Comparison of ENCODE assay signal across 8 cellular contexts in genomic region chr17:81386141-81386645, GRCh38. TPM values are rescaled to one million over a fixed set of nuclear protein-coding genes. Genes with fewer than 3 reads are reported as not detected.
A peak's percentile ranks its signal among the peaks of the same experiment; 100 is the strongest.
DNase-seq lines count a peak whose midpoint lies in the region; ATAC-seq and TF ChIP-seq lines count a peak whose summit lies in the region.

No MANE protein-coding gene starts in this region.

- H3K4me1 ChIP-seq in GM23248 (ENCODE audit: insufficient read depth): peaks cover 4% of the 10 kb centered on the region; the same call in 1 of the 2 replicates
- peaks cover 15% of the 10 kb centered on the region for H3K4me1 ChIP-seq in right cardiac atrium (ENCODE audit: control insufficient read depth, insufficient read depth, low read length)
- H3K4me1 ChIP-seq in skeletal muscle tissue (ENCODE audit: control insufficient read depth in 3 of 3, insufficient read depth in 3 of 3, low read length in 3 of 3): peaks cover 31 to 40% (median 38%) of the 10 kb centered on the region in 3 donors

- peak overlapping the region; percentile 73; the same call in 1 of the 2 replicates for H2AFZ ChIP-seq in GM23248

- no peaks in the 10 kb centered on the region for H3K9me3 Mint-ChIP-seq in activated T-helper 1 cell treated with anti-CD3 and anti-CD28 coated beads, Interleukin-12 subunit alpha, Interleukin-12 subunit beta, Interleukin-2, Interleukin-4 antibody, amounts not matched to agents 30 ng/mL and 10 ng/mL and 1 ng/mL, durations not matched to agents 14 hours and 24 hours and 36 hours

- H3F3A ChIP-seq in GM23248 (ENCODE audit: insufficient read depth): peaks cover 9% of the 10 kb centered on the region; the same call in 1 of the 2 replicates

- no peaks in the 10 kb centered on the region for H3K9me2 ChIP-seq in GM23248 (ENCODE audit: insufficient read depth)

- DNase-seq in GM23248 (no peak), right cardiac atrium (no peak), HEK293T (ENCODE audit: extremely low spot score) (no peak)
- DNase-seq in activated T-helper 1 cell treated with anti-CD3 and anti-CD28 coated beads, Interleukin-12 subunit alpha, Interleukin-12 subunit beta, Interleukin-2, Interleukin-4 antibody, amounts not matched to agents 30 ng/mL and 10 ng/mL and 1 ng/mL, durations not matched to agents 14 hours and 24 hours and 36 hours (ENCODE audit: low spot score): no peak

- no peak overlapping the region for H3K27ac ChIP-seq in GM23248
- peak overlapping the region; percentile 28 for H3K27ac ChIP-seq in right cardiac atrium (ENCODE audit: low read length)
- peak overlapping the region; percentile 93 for H3K27ac ChIP-seq in skeletal muscle tissue (ENCODE audit: low read depth, low read length)

- peak overlapping the region; percentile 84 for H3K4me3 ChIP-seq in GM23248
- peak overlapping the region; percentile 66 for H3K4me3 ChIP-seq in right cardiac atrium (ENCODE audit: low read length)
- H3K4me3 ChIP-seq in skeletal muscle tissue (ENCODE audit: low read length in 3 of 3): peak overlapping the region in 2 of 3 donors; percentile 81 to 83

- H3K36me3 Mint-ChIP-seq in activated T-helper 1 cell treated with anti-CD3 and anti-CD28 coated beads, Interleukin-12 subunit alpha, Interleukin-12 subunit beta, Interleukin-2, Interleukin-4 antibody, amounts not matched to agents 30 ng/mL and 10 ng/mL and 1 ng/mL, durations not matched to agents 14 hours and 24 hours and 36 hours (ENCODE audit: low read depth): no peaks in the 10 kb centered on the region

- H3K9me3 ChIP-seq in GM23248 (ENCODE audit: low read depth): no peaks in the 10 kb centered on the region
- H3K9me3 ChIP-seq in right cardiac atrium (ENCODE audit: control insufficient read depth, low read length): no peaks in the 10 kb centered on the region
- no peaks in the 10 kb centered on the region for H3K9me3 ChIP-seq in skeletal muscle tissue (ENCODE audit: control insufficient read depth in 3 of 3, low read length in 3 of 3)

- CTCF ChIA-PET in HEK293T (lab: Yijun Ruan, JAX): no interaction called here

- H3K4me1 Mint-ChIP-seq in activated T-helper 1 cell treated with anti-CD3 and anti-CD28 coated beads, Interleukin-12 subunit alpha, Interleukin-12 subunit beta, Interleukin-2, Interleukin-4 antibody, amounts not matched to agents 30 ng/mL and 10 ng/mL and 1 ng/mL, durations not matched to agents 14 hours and 24 hours and 36 hours (ENCODE audit: low read depth): no peaks in the 10 kb centered on the region

- no peaks in the 10 kb centered on the region for H4K20me1 ChIP-seq in GM23248 (ENCODE audit: insufficient read depth)

- in situ Hi-C loops in GM23248 (cut with MboI): no loop called here

- POLR2A ChIA-PET in HEK293T (lab: Yijun Ruan, JAX): no interaction called here

- H3K4me2 ChIP-seq in GM23248 (ENCODE audit: unreplicated experiment): peak overlapping the region; percentile 92

- H3K27ac Mint-ChIP-seq in activated T-helper 1 cell treated with anti-CD3 and anti-CD28 coated beads, Interleukin-12 subunit alpha, Interleukin-12 subunit beta, Interleukin-2, Interleukin-4 antibody, amounts not matched to agents 30 ng/mL and 10 ng/mL and 1 ng/mL, durations not matched to agents 14 hours and 24 hours and 36 hours: no peak overlapping the region

- peaks cover 32% of the 10 kb centered on the region for H3K79me2 ChIP-seq in GM23248 (ENCODE audit: insufficient read depth)

- H3K27me3 ChIP-seq in GM23248 (replicated peaks; ENCODE audit: insufficient read depth) (no peaks in the 10 kb centered on the region), right cardiac atrium (ENCODE audit: control insufficient read depth, insufficient read depth) (no peaks in the 10 kb centered on the region), skeletal muscle tissue (ENCODE audit: control insufficient read depth in 3 of 3, insufficient read depth in 3 of 3, low read length in 3 of 3) (peaks cover 0 to 2% (median 0%) of the 10 kb centered on the region in 3 donors)

- H3K9ac ChIP-seq in GM23248 (peak overlapping the region; percentile 91), skeletal muscle tissue (ENCODE audit: low read depth in 1 of 3, low read length in 3 of 3) (peak overlapping the region; percentile 21 to 96 (median 94))

- peak overlapping the region; percentile 37 for H3K4me3 Mint-ChIP-seq in activated T-helper 1 cell treated with anti-CD3 and anti-CD28 coated beads, Interleukin-12 subunit alpha, Interleukin-12 subunit beta, Interleukin-2, Interleukin-4 antibody, amounts not matched to agents 30 ng/mL and 10 ng/mL and 1 ng/mL, durations not matched to agents 14 hours and 24 hours and 36 hours

- intact Hi-C loops in activated T-helper 1 cell treated with anti-CD3 and anti-CD28 coated beads, Interleukin-12 subunit alpha, Interleukin-12 subunit beta, Interleukin-2, Interleukin-4 antibody, amounts not matched to agents 30 ng/mL and 10 ng/mL and 1 ng/mL, durations not matched to agents 14 hours and 24 hours and 36 hours (cut with micrococcal nuclease): loop anchor here (2.0 kb wide), 1 partner anchor 39 kb away; no protein-coding TSS in a partner anchor
- intact Hi-C loops in right cardiac atrium (cut with DNase I): no loop called here

- WGBS in GM23248 (ENCODE audit: low coverage in 1 of 2, low lambda C conversion rate in 2 of 2, missing lambda C conversion rate in 2 of 2), 2 experiments: 59 to 65% methylated on average over 10 to 15 of the region's 15 CpGs
- WGBS in right cardiac atrium: 29% methylated on average over 15 of the region's 15 CpGs

- peaks cover 34% of the 10 kb centered on the region for H3K27me3 Mint-ChIP-seq in activated T-helper 1 cell treated with anti-CD3 and anti-CD28 coated beads, Interleukin-12 subunit alpha, Interleukin-12 subunit beta, Interleukin-2, Interleukin-4 antibody, amounts not matched to agents 30 ng/mL and 10 ng/mL and 1 ng/mL, durations not matched to agents 14 hours and 24 hours and 36 hours (ENCODE audit: insufficient read depth)

- ATAC-seq in right cardiac atrium: no peak
- ATAC-seq in GM18519 (IDR thresholded peaks at IDR 0.05; ENCODE audit: low FRiP score, unreplicated experiment): no peak
- ATAC-seq in HG02610 (IDR thresholded peaks at IDR 0.05; ENCODE audit: unreplicated experiment): no peak
- ATAC-seq in HG03025 (IDR thresholded peaks at IDR 0.05; ENCODE audit: low FRiP score, unreplicated experiment): no peak

- H3K36me3 ChIP-seq in GM23248 (ENCODE audit: low read depth) (no peaks in the 10 kb centered on the region), skeletal muscle tissue (ENCODE audit: control insufficient read depth in 3 of 3, insufficient read depth in 3 of 3, low read length in 3 of 3) (peaks cover 0 to under 1% (median 0%) of the 10 kb centered on the region in 3 donors)

TF ChIP-seq in HEK293T, 16 proteins besides CTCF, POLR2A, EP300 and RAD21:
- TF ChIP-seq CTBP1 (IDR thresholded peaks at IDR 0.05; ENCODE audit: borderline replicate concordance) (no peak), SUZ12 (IDR thresholded peaks at IDR 0.05) (no peak), ZNF384 (IDR thresholded peaks at IDR 0.05) (no peak), TARDBP (IDR thresholded peaks at IDR 0.05) (no peak), L3MBTL2 (conservative IDR thresholded peaks at IDR 0.05) (no peak), BHLHE40 (IDR thresholded peaks at IDR 0.05; ENCODE audit: borderline replicate concordance) (no peak), ELF4 (IDR thresholded peaks at IDR 0.05) (no peak), NFRKB (IDR thresholded peaks at IDR 0.05) (no peak), PKNOX1 (IDR thresholded peaks at IDR 0.05) (no peak), LEF1 (IDR thresholded peaks at IDR 0.05; ENCODE audit: borderline replicate concordance) (no peak), FOXM1 (IDR thresholded peaks at IDR 0.05; ENCODE audit: borderline replicate concordance) (no peak), FOXK2 (IDR thresholded peaks at IDR 0.05) (no peak), HDGF (IDR thresholded peaks at IDR 0.05; ENCODE audit: borderline replicate concordance) (no peak), FOXA1 (IDR thresholded peaks at IDR 0.05) (no peak), SP1 (IDR thresholded peaks at IDR 0.05) (no peak), ARNT (IDR thresholded peaks at IDR 0.05) (no peak)

RNA-seq across cellular contexts. Expression of gene BAHCC1, which starts 9.1 kb away (rescaled TPM):
- 3.0 and 5.2 TPM in 2 replicates for total RNA-seq in GM23248 (2014; rRNA removed; shearing (Covaris generic))
- 0.91 and 1.3 TPM in 2 replicates for polyA plus RNA-seq in GM23248 (2016; fragmentation: Nextera tagmentation; extraction: Ambion mirVana)
- total RNA-seq in activated T-helper 1 cell treated with anti-CD3 and anti-CD28 coated beads, Interleukin-12 subunit alpha, Interleukin-12 subunit beta, Interleukin-2, Interleukin-4 antibody, amounts not matched to agents 30 ng/mL and 10 ng/mL and 1 ng/mL, durations not matched to agents 14 hours and 24 hours and 36 hours: 0.02 and 0.08 TPM in 2 replicates
- 10 to 100 TPM in 2 of 4 donors, 1 to 10 TPM in 2; 8.3 to 12.8 (median 9.4) TPM for total RNA-seq in right cardiac atrium
- polyA plus RNA-seq in right cardiac atrium: 8.7 TPM
- total RNA-seq in skeletal muscle tissue: 8.4 TPM
